In the genomic region with DNA sequence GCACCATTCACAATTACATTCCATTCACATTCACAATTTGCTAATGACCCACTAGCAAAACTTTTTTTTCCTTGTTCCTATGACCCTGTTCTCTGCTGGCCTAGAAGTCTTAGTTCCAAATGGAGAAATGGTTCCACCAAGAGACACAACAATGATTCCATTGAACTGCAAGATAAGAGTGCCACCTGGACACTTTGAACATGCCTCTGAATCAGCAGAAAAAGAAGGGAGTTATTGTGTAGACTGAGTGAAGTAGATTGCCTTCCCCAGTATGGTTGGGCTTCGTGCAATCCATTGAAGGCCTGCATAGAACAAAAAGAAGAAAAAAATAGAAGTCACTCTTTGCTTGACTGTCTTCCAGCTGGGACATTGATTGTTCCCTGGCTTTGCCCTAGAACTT, we compare ENCODE assay signal across 2 cellular contexts.
A peak's percentile ranks its signal among the peaks of the same experiment; 100 is the strongest.
TF ChIP-seq lines count a peak whose summit lies in the region.

No MANE protein-coding gene starts in this region.

TF ChIP-seq in HepG2, 621 proteins besides CTCF, POLR2A, EP300 and RAD21 (continued from another document):
- 0 out of 4 replicates have a peak, but pooled peaks of 1 of the 2 experiments have one; percentile 17 for TF ChIP-seq MAFK (conservative IDR thresholded peaks at IDR 0.05 in 1 of 2, IDR thresholded peaks at IDR 0.05 in 1 of 2; ENCODE audit: low read length in 2 of 2)

TF ChIP-seq in K562, 482 proteins besides CTCF, POLR2A, EP300 and RAD21 (continued from another document):
- TF ChIP-seq ZNF316 (IDR thresholded peaks at IDR 0.05) (peak; percentile 81), ZNF165 (CRISPR knock-in tag; IDR thresholded peaks at IDR 0.05; ENCODE audit: borderline replicate concordance) (no peak), NFATC3 (IDR thresholded peaks at IDR 0.05) (no peak), CBFA2T3 (IDR thresholded peaks at IDR 0.05) (peak; percentile 8; the same call in 1 of the 2 replicates), L3MBTL2 (IDR thresholded peaks at IDR 0.05) (0 out of 2 replicates have a peak, but pooled peaks have one; percentile 16), DNMT1 (IDR thresholded peaks at IDR 0.05) (no peak), C11orf30 (IDR thresholded peaks at IDR 0.05; ENCODE audit: low read depth) (peak; percentile 75), ARID1B (IDR thresholded peaks at IDR 0.05) (0 out of 2 replicates have a peak, but pooled peaks have one; percentile 21), MAFG (tag; conservative IDR thresholded peaks at IDR 0.05) (peak; percentile 53), SREBF2 (CRISPR knock-in tag; IDR thresholded peaks at IDR 0.05) (no peak), ZNF354B (CRISPR knock-in tag; IDR thresholded peaks at IDR 0.05) (no peak), NCOA1 (IDR thresholded peaks at IDR 0.05; ENCODE audit: low read depth) (no peak), ZNF263 (CRISPR knock-in tag; IDR thresholded peaks at IDR 0.05; ENCODE audit: borderline replicate concordance) (no peak), SOX6 (IDR thresholded peaks at IDR 0.05) (peak; percentile 37; the same call in 1 of the 2 replicates), EGR1 (conservative IDR thresholded peaks at IDR 0.05) (no peak), HDAC8 (tag; IDR thresholded peaks at IDR 0.05) (no peak)
- TF ChIP-seq, protein P1, sequence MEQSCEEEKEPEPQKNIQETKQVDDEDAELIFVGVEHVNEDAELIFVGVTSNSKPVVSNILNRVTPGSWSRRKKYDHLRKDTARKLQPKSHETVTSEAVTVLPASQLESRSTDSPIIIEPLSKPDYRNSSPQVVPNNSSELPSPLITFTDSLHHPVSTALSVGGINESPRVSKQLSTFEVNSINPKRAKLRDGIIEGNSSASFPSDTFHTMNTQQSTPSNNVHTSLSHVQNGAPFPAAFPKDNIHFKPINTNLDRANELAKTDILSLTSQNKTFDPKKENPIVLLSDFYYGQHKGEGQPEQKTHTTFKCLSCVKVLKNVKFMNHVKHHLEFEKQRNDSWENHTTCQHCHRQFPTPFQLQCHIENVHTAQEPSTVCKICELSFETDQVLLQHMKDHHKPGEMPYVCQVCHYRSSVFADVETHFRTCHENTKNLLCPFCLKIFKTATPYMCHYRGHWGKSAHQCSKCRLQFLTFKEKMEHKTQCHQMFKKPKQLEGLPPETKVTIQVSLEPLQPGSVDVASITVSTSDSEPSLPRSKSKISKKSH (CRISPR knock-in tag; IDR thresholded peaks at IDR 0.05) = no peak
- TF ChIP-seq, protein P2, sequence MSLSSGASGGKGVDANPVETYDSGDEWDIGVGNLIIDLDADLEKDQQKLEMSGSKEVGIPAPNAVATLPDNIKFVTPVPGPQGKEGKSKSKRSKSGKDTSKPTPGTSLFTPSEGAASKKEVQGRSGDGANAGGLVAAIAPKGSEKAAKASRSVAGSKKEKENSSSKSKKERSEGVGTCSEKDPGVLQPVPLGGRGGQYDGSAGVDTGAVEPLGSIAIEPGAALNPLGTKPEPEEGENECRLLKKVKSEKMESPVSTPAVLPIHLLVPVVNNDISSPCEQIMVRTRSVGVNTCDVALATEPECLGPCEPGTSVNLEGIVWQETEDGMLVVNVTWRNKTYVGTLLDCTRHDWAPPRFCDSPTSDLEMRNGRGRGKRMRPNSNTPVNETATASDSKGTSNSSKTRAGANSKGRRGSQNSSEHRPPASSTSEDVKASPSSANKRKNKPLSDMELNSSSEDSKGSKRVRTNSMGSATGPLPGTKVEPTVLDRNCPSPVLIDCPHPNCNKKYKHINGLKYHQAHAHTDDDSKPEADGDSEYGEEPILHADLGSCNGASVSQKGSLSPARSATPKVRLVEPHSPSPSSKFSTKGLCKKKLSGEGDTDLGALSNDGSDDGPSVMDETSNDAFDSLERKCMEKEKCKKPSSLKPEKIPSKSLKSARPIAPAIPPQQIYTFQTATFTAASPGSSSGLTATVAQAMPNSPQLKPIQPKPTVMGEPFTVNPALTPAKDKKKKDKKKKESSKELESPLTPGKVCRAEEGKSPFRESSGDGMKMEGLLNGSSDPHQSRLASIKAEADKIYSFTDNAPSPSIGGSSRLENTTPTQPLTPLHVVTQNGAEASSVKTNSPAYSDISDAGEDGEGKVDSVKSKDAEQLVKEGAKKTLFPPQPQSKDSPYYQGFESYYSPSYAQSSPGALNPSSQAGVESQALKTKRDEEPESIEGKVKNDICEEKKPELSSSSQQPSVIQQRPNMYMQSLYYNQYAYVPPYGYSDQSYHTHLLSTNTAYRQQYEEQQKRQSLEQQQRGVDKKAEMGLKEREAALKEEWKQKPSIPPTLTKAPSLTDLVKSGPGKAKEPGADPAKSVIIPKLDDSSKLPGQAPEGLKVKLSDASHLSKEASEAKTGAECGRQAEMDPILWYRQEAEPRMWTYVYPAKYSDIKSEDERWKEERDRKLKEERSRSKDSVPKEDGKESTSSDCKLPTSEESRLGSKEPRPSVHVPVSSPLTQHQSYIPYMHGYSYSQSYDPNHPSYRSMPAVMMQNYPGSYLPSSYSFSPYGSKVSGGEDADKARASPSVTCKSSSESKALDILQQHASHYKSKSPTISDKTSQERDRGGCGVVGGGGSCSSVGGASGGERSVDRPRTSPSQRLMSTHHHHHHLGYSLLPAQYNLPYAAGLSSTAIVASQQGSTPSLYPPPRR (CRISPR knock-in tag; IDR thresholded peaks at IDR 0.05; ENCODE audit: borderline replicate concordance) = no peak
- TF ChIP-seq, protein P3, sequence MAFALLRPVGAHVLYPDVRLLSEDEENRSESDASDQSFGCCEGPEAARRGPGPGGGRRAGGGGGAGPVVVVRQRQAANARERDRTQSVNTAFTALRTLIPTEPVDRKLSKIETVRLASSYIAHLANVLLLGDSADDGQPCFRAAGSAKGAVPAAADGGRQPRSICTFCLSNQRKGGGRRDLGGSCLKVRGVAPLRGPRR (CRISPR knock-in tag; IDR thresholded peaks at IDR 0.05) = no peak
- TF ChIP-seq, protein P4, sequence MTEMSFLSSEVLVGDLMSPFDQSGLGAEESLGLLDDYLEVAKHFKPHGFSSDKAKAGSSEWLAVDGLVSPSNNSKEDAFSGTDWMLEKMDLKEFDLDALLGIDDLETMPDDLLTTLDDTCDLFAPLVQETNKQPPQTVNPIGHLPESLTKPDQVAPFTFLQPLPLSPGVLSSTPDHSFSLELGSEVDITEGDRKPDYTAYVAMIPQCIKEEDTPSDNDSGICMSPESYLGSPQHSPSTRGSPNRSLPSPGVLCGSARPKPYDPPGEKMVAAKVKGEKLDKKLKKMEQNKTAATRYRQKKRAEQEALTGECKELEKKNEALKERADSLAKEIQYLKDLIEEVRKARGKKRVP (CRISPR knock-in tag; IDR thresholded peaks at IDR 0.05) = no peak
- TF ChIP-seq, protein P5, sequence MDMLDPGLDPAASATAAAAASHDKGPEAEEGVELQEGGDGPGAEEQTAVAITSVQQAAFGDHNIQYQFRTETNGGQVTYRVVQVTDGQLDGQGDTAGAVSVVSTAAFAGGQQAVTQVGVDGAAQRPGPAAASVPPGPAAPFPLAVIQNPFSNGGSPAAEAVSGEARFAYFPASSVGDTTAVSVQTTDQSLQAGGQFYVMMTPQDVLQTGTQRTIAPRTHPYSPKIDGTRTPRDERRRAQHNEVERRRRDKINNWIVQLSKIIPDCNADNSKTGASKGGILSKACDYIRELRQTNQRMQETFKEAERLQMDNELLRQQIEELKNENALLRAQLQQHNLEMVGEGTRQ (CRISPR knock-in tag; IDR thresholded peaks at IDR 0.05) = no peak
